Comparison of ENCODE assay signal across 4 cellular contexts in the genomic region with DNA sequence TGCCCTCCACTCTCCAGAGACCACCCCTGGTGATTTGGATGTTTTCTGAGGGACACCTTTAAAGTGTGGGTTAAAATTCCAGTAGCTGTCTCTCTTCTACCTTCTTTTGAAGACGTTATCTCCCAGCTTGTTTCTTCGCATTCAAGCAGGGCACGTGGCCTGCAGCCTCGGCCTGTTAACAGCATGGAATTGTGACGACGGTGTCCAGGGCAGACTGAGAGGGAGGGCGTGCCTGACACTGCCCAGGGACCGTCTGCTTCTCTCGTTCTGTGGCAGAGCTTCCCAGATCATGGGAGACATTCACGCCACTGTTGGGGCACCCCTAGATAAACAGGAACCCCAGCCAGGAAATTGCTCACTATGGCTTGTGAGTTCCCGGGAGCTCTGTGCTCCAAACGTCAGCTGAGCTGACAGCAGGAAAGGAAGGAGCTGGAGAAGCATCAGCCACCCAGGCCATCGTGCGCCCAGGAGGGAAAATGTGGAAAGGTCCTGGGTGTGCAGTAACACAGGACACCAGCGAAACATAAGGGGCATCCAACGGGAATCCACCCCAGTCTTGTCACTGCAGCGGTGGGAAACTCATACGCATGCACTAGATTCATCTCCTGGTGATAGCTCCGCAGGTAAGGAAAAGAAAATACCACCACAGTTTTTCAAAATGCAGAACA.
TF ChIP-seq lines count a peak whose summit lies in the region.

No MANE protein-coding gene starts in this region.

TF ChIP-seq in SK-N-SH, 30 proteins besides CTCF, POLR2A, EP300 and RAD21 (continued from another document):
- TF ChIP-seq, protein P1, sequence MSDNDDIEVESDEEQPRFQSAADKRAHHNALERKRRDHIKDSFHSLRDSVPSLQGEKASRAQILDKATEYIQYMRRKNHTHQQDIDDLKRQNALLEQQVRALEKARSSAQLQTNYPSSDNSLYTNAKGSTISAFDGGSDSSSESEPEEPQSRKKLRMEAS (IDR thresholded peaks at IDR 0.05; ENCODE audit: low read depth), result peak; percentile 85
- TF ChIP-seq FOSL2 (IDR thresholded peaks at IDR 0.05; ENCODE audit: borderline replicate concordance, low read depth) (no peak), RFX5 (IDR thresholded peaks at IDR 0.05; ENCODE audit: low read length) (no peak), ELF1 (IDR thresholded peaks at IDR 0.05) (no peak), FOXM1 (IDR thresholded peaks at IDR 0.05; ENCODE audit: low read depth) (no peak)

TF ChIP-seq in SK-N-SH treated with all-trans-retinoic acid at 6 μM for 48 hours, 23 proteins besides CTCF, POLR2A, EP300 and RAD21 (continued from another document):
- no peak for TF ChIP-seq PPARA (CRISPR knock-in tag; IDR thresholded peaks at IDR 0.05; ENCODE audit: borderline replicate concordance)
- TF ChIP-seq ZNF8 (CRISPR knock-in tag; IDR thresholded peaks at IDR 0.05), result no peak
- TF ChIP-seq BACH2 (CRISPR knock-in tag; IDR thresholded peaks at IDR 0.05; ENCODE audit: borderline replicate concordance), result no peak
- no peak for TF ChIP-seq ZFP3 (CRISPR knock-in tag; IDR thresholded peaks at IDR 0.05)
- TF ChIP-seq, protein P2, sequence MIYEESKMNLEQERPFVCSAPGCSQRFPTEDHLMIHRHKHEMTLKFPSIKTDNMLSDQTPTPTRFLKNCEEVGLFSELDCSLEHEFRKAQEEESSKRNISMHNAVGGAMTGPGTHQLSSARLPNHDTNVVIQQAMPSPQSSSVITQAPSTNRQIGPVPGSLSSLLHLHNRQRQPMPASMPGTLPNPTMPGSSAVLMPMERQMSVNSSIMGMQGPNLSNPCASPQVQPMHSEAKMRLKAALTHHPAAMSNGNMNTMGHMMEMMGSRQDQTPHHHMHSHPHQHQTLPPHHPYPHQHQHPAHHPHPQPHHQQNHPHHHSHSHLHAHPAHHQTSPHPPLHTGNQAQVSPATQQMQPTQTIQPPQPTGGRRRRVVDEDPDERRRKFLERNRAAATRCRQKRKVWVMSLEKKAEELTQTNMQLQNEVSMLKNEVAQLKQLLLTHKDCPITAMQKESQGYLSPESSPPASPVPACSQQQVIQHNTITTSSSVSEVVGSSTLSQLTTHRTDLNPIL (CRISPR knock-in tag; IDR thresholded peaks at IDR 0.05; ENCODE audit: low read depth), result no peak
- TF ChIP-seq, protein P3, sequence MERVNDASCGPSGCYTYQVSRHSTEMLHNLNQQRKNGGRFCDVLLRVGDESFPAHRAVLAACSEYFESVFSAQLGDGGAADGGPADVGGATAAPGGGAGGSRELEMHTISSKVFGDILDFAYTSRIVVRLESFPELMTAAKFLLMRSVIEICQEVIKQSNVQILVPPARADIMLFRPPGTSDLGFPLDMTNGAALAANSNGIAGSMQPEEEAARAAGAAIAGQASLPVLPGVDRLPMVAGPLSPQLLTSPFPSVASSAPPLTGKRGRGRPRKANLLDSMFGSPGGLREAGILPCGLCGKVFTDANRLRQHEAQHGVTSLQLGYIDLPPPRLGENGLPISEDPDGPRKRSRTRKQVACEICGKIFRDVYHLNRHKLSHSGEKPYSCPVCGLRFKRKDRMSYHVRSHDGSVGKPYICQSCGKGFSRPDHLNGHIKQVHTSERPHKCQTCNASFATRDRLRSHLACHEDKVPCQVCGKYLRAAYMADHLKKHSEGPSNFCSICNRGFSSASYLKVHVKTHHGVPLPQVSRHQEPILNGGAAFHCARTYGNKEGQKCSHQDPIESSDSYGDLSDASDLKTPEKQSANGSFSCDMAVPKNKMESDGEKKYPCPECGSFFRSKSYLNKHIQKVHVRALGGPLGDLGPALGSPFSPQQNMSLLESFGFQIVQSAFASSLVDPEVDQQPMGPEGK (CRISPR knock-in tag; IDR thresholded peaks at IDR 0.05; ENCODE audit: borderline replicate concordance), result no peak
- TF ChIP-seq, protein P4, sequence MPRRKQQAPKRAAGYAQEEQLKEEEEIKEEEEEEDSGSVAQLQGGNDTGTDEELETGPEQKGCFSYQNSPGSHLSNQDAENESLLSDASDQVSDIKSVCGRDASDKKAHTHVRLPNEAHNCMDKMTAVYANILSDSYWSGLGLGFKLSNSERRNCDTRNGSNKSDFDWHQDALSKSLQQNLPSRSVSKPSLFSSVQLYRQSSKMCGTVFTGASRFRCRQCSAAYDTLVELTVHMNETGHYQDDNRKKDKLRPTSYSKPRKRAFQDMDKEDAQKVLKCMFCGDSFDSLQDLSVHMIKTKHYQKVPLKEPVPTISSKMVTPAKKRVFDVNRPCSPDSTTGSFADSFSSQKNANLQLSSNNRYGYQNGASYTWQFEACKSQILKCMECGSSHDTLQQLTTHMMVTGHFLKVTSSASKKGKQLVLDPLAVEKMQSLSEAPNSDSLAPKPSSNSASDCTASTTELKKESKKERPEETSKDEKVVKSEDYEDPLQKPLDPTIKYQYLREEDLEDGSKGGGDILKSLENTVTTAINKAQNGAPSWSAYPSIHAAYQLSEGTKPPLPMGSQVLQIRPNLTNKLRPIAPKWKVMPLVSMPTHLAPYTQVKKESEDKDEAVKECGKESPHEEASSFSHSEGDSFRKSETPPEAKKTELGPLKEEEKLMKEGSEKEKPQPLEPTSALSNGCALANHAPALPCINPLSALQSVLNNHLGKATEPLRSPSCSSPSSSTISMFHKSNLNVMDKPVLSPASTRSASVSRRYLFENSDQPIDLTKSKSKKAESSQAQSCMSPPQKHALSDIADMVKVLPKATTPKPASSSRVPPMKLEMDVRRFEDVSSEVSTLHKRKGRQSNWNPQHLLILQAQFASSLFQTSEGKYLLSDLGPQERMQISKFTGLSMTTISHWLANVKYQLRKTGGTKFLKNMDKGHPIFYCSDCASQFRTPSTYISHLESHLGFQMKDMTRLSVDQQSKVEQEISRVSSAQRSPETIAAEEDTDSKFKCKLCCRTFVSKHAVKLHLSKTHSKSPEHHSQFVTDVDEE (CRISPR knock-in tag; IDR thresholded peaks at IDR 0.05), result no peak

TF ChIP-seq in Ishikawa, 13 proteins besides CTCF, POLR2A, EP300 and RAD21 (continued from another document):
- TF ChIP-seq, protein P1 (IDR thresholded peaks at IDR 0.05), result peak; percentile 77
- TF ChIP-seq TCF12 (IDR thresholded peaks at IDR 0.05; ENCODE audit: low read depth), result no peak
- TF ChIP-seq TAF1 (IDR thresholded peaks at IDR 0.05; ENCODE audit: low read depth), result no peak
- no peak for TF ChIP-seq ZBTB7A (IDR thresholded peaks at IDR 0.05; ENCODE audit: low read depth)

TF ChIP-seq in endothelial cell of umbilical vein, 7 proteins besides CTCF, POLR2A, EP300 and RAD21 (continued from another document):
- TF ChIP-seq, protein P1 (IDR thresholded peaks at IDR 0.05; ENCODE audit: insufficient read depth, insufficient read length), result no peak
- TF ChIP-seq MYC (IDR thresholded peaks at IDR 0.05; ENCODE audit: low read depth, low read length) (no peak), POLR2AphosphoS5 (IDR thresholded peaks at IDR 0.05; ENCODE audit: insufficient read depth, low read depth, low read length) (no peak), FOS (IDR thresholded peaks at IDR 0.05; ENCODE audit: borderline replicate concordance, insufficient read depth, low read length) (no peak), JUN (IDR thresholded peaks at IDR 0.05; ENCODE audit: borderline replicate concordance, insufficient read depth, insufficient read length, low read depth) (no peak)
